22 cellular contexts compared by ENCODE assay signal in the genomic region with DNA sequence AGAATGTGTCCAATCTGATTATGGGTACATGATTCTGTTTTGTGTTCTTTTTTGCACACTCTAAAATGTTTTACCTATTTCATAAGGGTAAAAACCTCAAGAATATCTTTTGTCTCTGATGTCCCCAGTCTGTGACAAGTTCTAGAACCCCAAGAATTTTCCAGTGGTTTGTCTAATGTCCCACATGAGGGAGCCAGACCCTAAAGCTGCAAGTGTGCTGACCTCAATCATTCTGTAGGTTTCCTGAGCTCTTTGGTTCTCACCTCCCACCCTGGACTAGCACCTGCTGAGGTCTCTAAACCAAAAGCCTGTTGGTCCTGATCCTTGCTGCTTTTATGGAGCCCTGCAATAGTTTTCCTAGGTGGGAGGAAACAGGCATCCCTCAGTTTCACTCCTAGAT.
"Had no signal": no experiment of that assay in that cellular context is flagged by ENCODE, and none has a peak within 500 bp of the region (broad histone marks: within the 10 kb centered on the region; RNA-seq: fewer than 3 reads in every experiment).

No MANE protein-coding gene starts in this region.

- H3K4me1 Mint-ChIP-seq: activated T-helper 17 cell treated with anti-CD3 and anti-CD28 coated beads, Interleukin-2, amount 50 U/mL, for 72 hours; naive thymus-derived CD8-positive, alpha-beta T cell; T-cell had no signal

- H3K27ac ChIP-seq: adrenal gland, ascending aorta, brain microvascular endothelial cell, esophagus muscularis mucosa, hepatocyte, lower lobe of right lung, spleen had no signal

- H3K27me3 Mint-ChIP-seq: activated naive CD8-positive, alpha-beta T cell; activated T-cell treated with anti-CD3 and anti-CD28 coated beads, Interleukin-2, amount 50 U/mL, for 24 hours; activated T-helper 17 cell treated with anti-CD3 and anti-CD28 coated beads, Interleukin-2, amount 50 U/mL, for 72 hours; T-cell had no signal

- DNase-seq: activated CD4-positive, alpha-beta T cell treated with anti-CD3 and anti-CD28 coated beads, Interleukin-2, amount 50 U/mL, for 4 hours; activated CD8-positive, alpha-beta memory T cell treated with anti-CD3 and anti-CD28 coated beads for 24 hours; activated CD8-positive, alpha-beta memory T cell treated with anti-CD3 and anti-CD28 coated beads, Interleukin-2, amount 50 U/mL, for 4 hours; activated naive CD4-positive, alpha-beta T cell; activated T-cell treated with anti-CD3 and anti-CD28 coated beads, Interleukin-2, amount 50 U/mL, for 24 hours; adrenal gland; brain microvascular endothelial cell; central memory CD4-positive, alpha-beta T cell; effector memory CD4-positive, alpha-beta T cell; glutamatergic neuron; left cardiac atrium; lower lobe of right lung; naive thymus-derived CD8-positive, alpha-beta T cell; spleen; stimulated activated CD4-positive, alpha-beta T cell treated with anti-CD3 and anti-CD28 coated beads, Interleukin-4, amount 100 ng/mL, for 1 hour; stimulated activated naive CD4-positive, alpha-beta T cell treated with Interleukin-2 at 50 U/mL for 16 hours; T-cell had no signal

- H3K36me3 ChIP-seq: adrenal gland, ascending aorta, brain microvascular endothelial cell, esophagus muscularis mucosa, lower lobe of right lung, spleen had no signal

- H3K79me2 ChIP-seq: hepatocyte had no signal

- H3K4me3 ChIP-seq: adrenal gland, ascending aorta, esophagus muscularis mucosa, hepatocyte, lower lobe of right lung, spleen had no signal

- H3K36me3 Mint-ChIP-seq: activated naive CD8-positive, alpha-beta T cell; naive thymus-derived CD8-positive, alpha-beta T cell; T-cell had no signal

- ATAC-seq: activated T-helper 17 cell treated with anti-CD3 and anti-CD28 coated beads, Interleukin-2, amount 50 U/mL, for 72 hours; left cardiac atrium; lower lobe of right lung; naive thymus-derived CD8-positive, alpha-beta T cell; T-cell had no signal

- H3K4me3 Mint-ChIP-seq: activated naive CD8-positive, alpha-beta T cell; activated T-cell treated with anti-CD3 and anti-CD28 coated beads, Interleukin-2, amount 50 U/mL, for 24 hours; activated T-helper 17 cell treated with anti-CD3 and anti-CD28 coated beads, Interleukin-2, amount 50 U/mL, for 72 hours; naive thymus-derived CD8-positive, alpha-beta T cell; T-cell had no signal

- H3K9me3 Mint-ChIP-seq: activated T-helper 17 cell treated with anti-CD3 and anti-CD28 coated beads, Interleukin-2, amount 50 U/mL, for 72 hours had no signal

- H3K4me2 ChIP-seq: hepatocyte had no signal

- H3K27ac Mint-ChIP-seq: activated naive CD8-positive, alpha-beta T cell; activated T-cell treated with anti-CD3 and anti-CD28 coated beads, Interleukin-2, amount 50 U/mL, for 24 hours; activated T-helper 17 cell treated with anti-CD3 and anti-CD28 coated beads, Interleukin-2, amount 50 U/mL, for 72 hours; naive thymus-derived CD8-positive, alpha-beta T cell; T-cell had no signal

- H3K27me3 ChIP-seq: adrenal gland, ascending aorta, brain microvascular endothelial cell, esophagus muscularis mucosa, hepatocyte, spleen had no signal

- H3K9me3 ChIP-seq: adrenal gland, ascending aorta, esophagus muscularis mucosa, lower lobe of right lung had no signal

- H3K4me1 ChIP-seq: adrenal gland, ascending aorta, lower lobe of right lung, spleen had no signal

- H2AFZ ChIP-seq: hepatocyte had no signal
